In the genomic region with DNA sequence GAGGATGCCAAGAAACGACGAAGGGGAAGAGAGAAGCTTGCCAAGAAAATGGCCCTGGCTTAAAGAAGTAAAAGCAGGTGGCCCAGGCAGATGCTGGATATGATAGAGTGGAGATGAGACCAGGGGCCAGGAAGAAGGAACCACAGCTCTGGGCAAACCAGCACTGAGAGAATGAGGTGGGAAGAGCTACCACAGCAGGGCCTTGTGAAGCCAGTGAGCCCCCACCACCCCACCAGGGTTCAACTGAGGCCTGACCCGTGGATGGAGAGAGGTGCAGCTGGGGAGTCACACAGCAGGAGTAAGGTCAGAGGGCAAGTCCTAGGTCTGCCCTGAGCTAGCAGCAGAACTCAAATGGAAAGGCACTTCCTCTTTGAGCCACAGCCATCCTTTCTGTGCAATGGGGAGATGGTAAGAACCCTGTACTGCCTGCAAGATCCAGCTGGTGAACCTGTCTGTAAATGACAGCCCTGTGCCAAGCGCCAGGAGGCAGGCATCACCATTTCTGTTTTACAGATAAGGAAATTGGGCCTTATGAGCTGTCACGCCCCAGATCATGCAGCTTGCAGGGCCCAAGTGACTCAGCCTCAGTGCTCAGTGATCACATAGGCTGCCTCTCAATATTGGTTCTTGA, we compare ENCODE assay signal across 8 cellular contexts. TPM values are rescaled to one million over a fixed set of nuclear protein-coding genes. Genes with fewer than 3 reads are reported as not detected.
DNase-seq lines count a peak whose midpoint lies in the region; ATAC-seq and TF ChIP-seq lines count a peak whose summit lies in the region.

No MANE protein-coding gene starts in this region.

- peak; percentile 61 for TF ChIP-seq POLR2A in erythroblast (IDR thresholded peaks at IDR 0.05; ENCODE audit: low read length)

- intact Hi-C loops in posterior vena cava (cut with DNase I): loop anchor here in 1 of 2 donors (5.0 kb wide), 1 partner anchor 34 kb away; no protein-coding TSS in a partner anchor

- DNase-seq in KG1 (lab: John Stamatoyannopoulos, UW): peak; percentile 87
- peak; percentile 86 for DNase-seq in activated CD4-positive, alpha-beta T cell treated with anti-CD3 and anti-CD28 coated beads for 48 hours
- peak; percentile 92 to 93 for DNase-seq in erythroblast (lab: John Stamatoyannopoulos, UW)
- DNase-seq in stimulated activated CD8-positive, alpha-beta memory T cell treated with anti-CD3 and anti-CD28 coated beads, Interleukin-4, amount 100 ng/mL, for 4 hours (ENCODE audit: low read depth in 2 of 2, low spot score in 1 of 2): peak; percentile 50 to 51
- no peak for DNase-seq in globus pallidus (ENCODE audit: low spot score)
- no peak for DNase-seq in posterior vena cava (ENCODE audit: low spot score)
- no peak for DNase-seq in NCI-H524 treated with DMSO at 0.1 percent for 48 hours (lab: John Stamatoyannopoulos, UW)

- no peak for ATAC-seq in GM21786 (IDR thresholded peaks at IDR 0.05; ENCODE audit: unreplicated experiment)

RNA-seq across cellular contexts. Expression of gene SH3BGRL3, which starts 8.5 kb away (rescaled TPM):
- 100 to 1,000 TPM; 163 to 190 TPM for total RNA-seq in posterior vena cava

RNA-seq across cellular contexts. Expression of gene UBXN11, which starts 18.0 kb away (rescaled TPM):
- 10 to 100 TPM; 12.2 to 17.1 TPM for total RNA-seq in posterior vena cava

RNA-seq across cellular contexts. Expression of gene CD52, which starts 29.3 kb away (rescaled TPM):
- total RNA-seq in posterior vena cava: 10 to 100 TPM in 1 of 2 donors, 1 to 10 TPM in 1; 7.0 to 16.1 TPM

RNA-seq across cellular contexts. Expression of gene CEP85, which starts 54.4 kb away (rescaled TPM):
- 1 to 10 TPM; 2.8 to 3.7 TPM for total RNA-seq in posterior vena cava

Comparison
In these comparisons a context has a peak if more than half of its experiments do, and no peak if none do; other contexts are left out.
1. DNase-seq: peak in KG1 (single experiment), activated CD4-positive, alpha-beta T cell treated with anti-CD3 and anti-CD28 coated beads for 48 hours (single experiment), erythroblast (2 of 2) and stimulated activated CD8-positive, alpha-beta memory T cell treated with anti-CD3 and anti-CD28 coated beads, Interleukin-4, amount 100 ng/mL, for 4 hours (2 of 2); none in globus pallidus (single experiment), posterior vena cava (single experiment) and NCI-H524 treated with DMSO at 0.1 percent for 48 hours (single experiment).